18 cellular contexts compared by ENCODE assay signal in the genomic region with DNA sequence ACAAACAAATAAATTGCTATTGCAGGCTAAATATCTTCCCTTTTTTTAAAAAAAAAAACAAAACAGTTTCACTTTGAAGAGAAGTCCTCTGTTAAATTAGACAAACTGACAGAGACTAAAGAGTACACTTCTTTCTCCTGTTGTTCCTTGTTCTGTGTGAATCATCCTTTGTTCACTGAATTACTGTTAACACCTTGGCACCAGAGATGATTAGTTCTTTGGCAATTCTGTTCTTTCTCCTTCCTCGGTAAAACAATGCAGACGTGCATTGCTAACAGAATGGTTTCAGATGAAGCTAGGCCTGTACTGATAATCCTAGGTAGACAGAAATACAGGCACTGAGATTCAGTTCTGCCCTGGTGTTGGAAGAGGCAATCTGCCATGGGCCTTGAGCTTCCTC.
A peak's percentile ranks its signal among the peaks of the same experiment; 100 is the strongest.
DNase-seq lines count a peak whose midpoint lies in the region; ATAC-seq, FAIRE-seq and TF ChIP-seq lines count a peak whose summit lies in the region.
"Had no signal": no experiment of that assay in that cellular context is flagged by ENCODE, and none has a peak within 500 bp of the region (broad histone marks: within the 10 kb centered on the region; RNA-seq: fewer than 3 reads in every experiment).

No MANE protein-coding gene starts in this region.

- no peak overlapping the region for H2BK120ac ChIP-seq in H1 (replicated peaks; ENCODE audit: low read depth, low read length)
- H2BK120ac ChIP-seq in mesenchymal stem cell (ENCODE audit: low read depth, low read length): no peak overlapping the region

- no peak for TF ChIP-seq EP300 in H1 (IDR thresholded peaks at IDR 0.05; ENCODE audit: borderline replicate concordance in 1 of 2, low read depth in 2 of 2, low read length in 2 of 2)

- no peaks in the 10 kb centered on the region for H4K20me1 ChIP-seq in H1 (replicated peaks in 1 of 2; ENCODE audit: control insufficient read depth in 1 of 2, insufficient read depth in 2 of 2, low read length in 2 of 2)

- peaks cover 1% of the 10 kb centered on the region; the same call in 1 of the 2 replicates for H3K23me2 ChIP-seq in H1 (ENCODE audit: low read depth, low read length)

- no peaks in the 10 kb centered on the region for H3K4me1 ChIP-seq in H1 (replicated peaks in 1 of 4; ENCODE audit: control insufficient read depth in 3 of 4, insufficient read depth in 4 of 4, low read length in 3 of 4)
- H3K4me1 ChIP-seq in mesenchymal stem cell (ENCODE audit: control insufficient read depth, insufficient read depth, low read depth, low read length): no peaks in the 10 kb centered on the region
- H3K4me1 ChIP-seq: colonic mucosa had no signal

- no peak for FAIRE-seq in H1 (lab: Jason Lieb, UNC)

- H3K27ac ChIP-seq in H1 (ENCODE audit: low read depth, low read length) (no peak overlapping the region), mesenchymal stem cell (ENCODE audit: low read length, poor library complexity, severe bottlenecking) (no peak overlapping the region)
- H3K27ac ChIP-seq: colonic mucosa had no signal

- H3K14ac ChIP-seq in H1 (ENCODE audit: insufficient read length) (no peak overlapping the region), mesenchymal stem cell (ENCODE audit: low read length in 2 of 2) (no peak overlapping the region)

- H4K8ac ChIP-seq in H1 (ENCODE audit: extremely low read depth, insufficient read depth, low read length) (no peak overlapping the region), mesenchymal stem cell (ENCODE audit: low read length) (peak overlapping the region; percentile 63)

- H4K91ac ChIP-seq in H1 (replicated peaks; ENCODE audit: insufficient read length, low read length) (no peak overlapping the region), mesenchymal stem cell (ENCODE audit: low read length) (no peak overlapping the region)

- POLR2A ChIA-PET in H1 (lab: Charles Lee; ENCODE audit: partially characterized antibody): no interaction called here

- no peak overlapping the region for H4K5ac ChIP-seq in H1 (ENCODE audit: insufficient read length, low read depth, low read length)

- H2BK20ac ChIP-seq in H1 (ENCODE audit: low read length): no peak overlapping the region

- 93% methylated on average over 2 of the region's 2 CpGs; no CpG with 5 or more reads in 1 of the 2 experiments for WGBS in H1 (ENCODE audit: extremely low coverage in 1 of 2, insufficient coverage in 1 of 2, insufficient read length in 1 of 2, insufficient replicate concordance in 2 of 2, low coverage in 1 of 2, low lambda C conversion rate in 2 of 2, missing lambda C conversion rate in 1 of 2), 2 experiments
- 98% methylated on average over 2 of the region's 2 CpGs for WGBS in mesenchymal stem cell

- no peak overlapping the region for H3K56ac ChIP-seq in H1 (replicated peaks; ENCODE audit: insufficient read length, low read depth, low read length)

- TF ChIP-seq POLR2A in H1 (IDR thresholded peaks at IDR 0.05; ENCODE audit: control extremely low read depth in 1 of 2, low read depth in 2 of 2, low read length in 2 of 2): no peak

- H2BK12ac ChIP-seq in H1 (ENCODE audit: low read depth, low read length): no peak overlapping the region
- H2BK12ac ChIP-seq in mesenchymal stem cell (ENCODE audit: low read length in 2 of 2): no peak overlapping the region

- peaks cover 0 to 2% of the 10 kb centered on the region in 2 experiments; a peak in 1 of 4 replicates for H3K9me3 ChIP-seq in H1 (ENCODE audit: insufficient read depth in 2 of 2, low read depth in 1 of 2, low read length in 1 of 2)
- H3K9me3 ChIP-seq in mesenchymal stem cell (ENCODE audit: control insufficient read depth, low read length): no peaks in the 10 kb centered on the region
- H3K9me3 ChIP-seq: colonic mucosa had no signal

- no peak for TF ChIP-seq RAD21 in H1 (IDR thresholded peaks at IDR 0.05 in 1 of 2, conservative IDR thresholded peaks at IDR 0.05 in 1 of 2; ENCODE audit: low read depth in 2 of 2, low read length in 2 of 2)

- no peak overlapping the region for H3K18ac ChIP-seq in H1 (ENCODE audit: extremely low read depth, low read length)
- no peak overlapping the region for H3K18ac ChIP-seq in mesenchymal stem cell (ENCODE audit: low read depth in 1 of 2, low read length in 2 of 2)

- no peak for ATAC-seq in HG02571 (IDR thresholded peaks at IDR 0.05; ENCODE audit: unreplicated experiment)
- ATAC-seq: activated T-cell treated with anti-CD3 and anti-CD28 coated beads, Interleukin-2, amount 50 U/mL, for 72 hours; HCT116 had no signal

- H2BK15ac ChIP-seq in H1 (ENCODE audit: low read length): no peak overlapping the region
- no peak overlapping the region for H2BK15ac ChIP-seq in mesenchymal stem cell (ENCODE audit: low read depth, poor library complexity, severe bottlenecking)

- H3K23ac ChIP-seq in H1 (ENCODE audit: insufficient read length) (no peak overlapping the region), mesenchymal stem cell (ENCODE audit: low read length in 2 of 2) (no peak overlapping the region)

- H2BK5ac ChIP-seq in H1 (ENCODE audit: low read depth, low read length) (no peak overlapping the region), mesenchymal stem cell (ENCODE audit: low read depth, low read length, poor library complexity, severe bottlenecking) (no peak overlapping the region)

- no peak overlapping the region for H3K4ac ChIP-seq in H1 (replicated peaks; ENCODE audit: insufficient read length, low read depth, low read length)
- no peak overlapping the region for H3K4ac ChIP-seq in mesenchymal stem cell (ENCODE audit: low read depth in 1 of 2, low read length in 2 of 2)

- H2AFZ ChIP-seq in H1 (ENCODE audit: low read length) (peak overlapping the region; percentile 77; the same call in 1 of the 2 replicates), mesenchymal stem cell (ENCODE audit: low read depth, low read length) (peak overlapping the region; percentile 36)

- DNase-seq in NOMO-1 treated with DMSO at 0.1 percent for 48 hours (lab: John Stamatoyannopoulos, UW; ENCODE audit: unreplicated experiment) (peak; percentile 6), NOMO-1 treated with dmso at 0.1 percent for 144 hours (lab: John Stamatoyannopoulos, UW; ENCODE audit: unreplicated experiment) (no peak), H1 (ENCODE audit: low read depth in 1 of 2, low spot score in 2 of 2) (no peak), mesenchymal stem cell (no peak), GOT3 (lab: John Stamatoyannopoulos, UW) (no peak), hepatic stellate cell (ENCODE audit: low spot score) (no peak), AML-193 (lab: John Stamatoyannopoulos, UW) (no peak)
- DNase-seq: 8988T; activated CD4-positive, alpha-beta T cell treated with anti-CD3 and anti-CD28 coated beads, Interleukin-2, amount 50 U/mL, for 4 hours; activated T-cell treated with anti-CD3 and anti-CD28 coated beads, Interleukin-2, amount 50 U/mL, for 72 hours; CD4-positive, alpha-beta memory T cell; colonic mucosa; DND-41; NCI-H1694 treated with DMSO at 0.1 percent for 48 hours; NCI-H510A treated with DMSO at 0.1 percent for 48 hours; stimulated activated CD4-positive, alpha-beta T cell treated with anti-CD3 and anti-CD28 coated beads, Interleukin-12 subunit alpha, Interleukin-12 subunit beta, amount 100 ng/mL, for 4 hours had no signal

- H3K79me1 ChIP-seq in H1 (ENCODE audit: low read depth, low read length) (no peaks in the 10 kb centered on the region), mesenchymal stem cell (replicated peaks; ENCODE audit: low read length, poor library complexity, severe bottlenecking) (no peaks in the 10 kb centered on the region)

- no peak for TF ChIP-seq CTCF in H1 (IDR thresholded peaks at IDR 0.05; ENCODE audit: control extremely low read depth in 1 of 3, insufficient read depth in 1 of 3, low read depth in 1 of 3, low read length in 3 of 3)

- no peaks in the 10 kb centered on the region for H3K79me2 ChIP-seq in H1 (ENCODE audit: control insufficient read depth in 1 of 2, insufficient read depth in 2 of 2, low read length in 2 of 2)

- CTCF ChIA-PET in H1 (lab: Charles Lee; ENCODE audit: partially characterized antibody): interaction anchor here (0.5 to 0.6 kb wide), 3 partner anchors 385 to 1769 kb away, joined by 3 to 4 read pairs (median 3); no protein-coding TSS in a partner anchor

- H2AK5ac ChIP-seq in H1 (ENCODE audit: low read depth, low read length): no peak overlapping the region
- H2AK5ac ChIP-seq in mesenchymal stem cell (ENCODE audit: low read length, severe bottlenecking): no peak overlapping the region

- no peak overlapping the region for H3K4me2 ChIP-seq in H1 (ENCODE audit: insufficient read depth in 1 of 2, low read depth in 2 of 2, low read length in 2 of 2)
- H3K4me2 ChIP-seq in mesenchymal stem cell (ENCODE audit: low read length, poor library complexity, severe bottlenecking): no peak overlapping the region

- no peak overlapping the region for H3K4me3 ChIP-seq in H1 (ENCODE audit: extremely low read depth in 1 of 4, insufficient read depth in 2 of 4, low read depth in 3 of 4, low read length in 4 of 4)
- H3K4me3 ChIP-seq in mesenchymal stem cell (ENCODE audit: insufficient read depth in 1 of 2, low read depth in 1 of 2, low read length in 2 of 2): peak overlapping the region in 1 of 2 experiments; percentile 63
- H3K4me3 ChIP-seq: colonic mucosa had no signal

- H3K36me3 ChIP-seq in H1 (ENCODE audit: control insufficient read depth in 2 of 4, insufficient read depth in 4 of 4, low read length in 3 of 4) (no peaks in the 10 kb centered on the region), mesenchymal stem cell (ENCODE audit: control insufficient read depth in 1 of 2, insufficient read depth in 2 of 2, low read depth in 1 of 2, low read length in 2 of 2) (no peaks in the 10 kb centered on the region)
- H3K36me3 ChIP-seq: colonic mucosa had no signal

- H3K9ac ChIP-seq in H1 (replicated peaks in 1 of 4; ENCODE audit: extremely low read depth in 1 of 4, low read depth in 3 of 4, low read length in 3 of 4) (no peak overlapping the region), mesenchymal stem cell (ENCODE audit: low read length) (peak overlapping the region; percentile 70)

- H3K27me3 ChIP-seq in H1 (replicated peaks in 1 of 4; ENCODE audit: control insufficient read depth in 3 of 4, extremely low read depth in 1 of 4, insufficient read depth in 3 of 4, low read length in 3 of 4) (no peaks in the 10 kb centered on the region), mesenchymal stem cell (ENCODE audit: control insufficient read depth in 1 of 2, insufficient read depth in 1 of 2, low read length in 2 of 2) (no peaks in the 10 kb centered on the region)
- H3K27me3 ChIP-seq: colonic mucosa had no signal

TF ChIP-seq in H1, 55 proteins besides CTCF, POLR2A, EP300 and RAD21 (continues in another document):
- TF ChIP-seq ZNF274 (IDR thresholded peaks at IDR 0.05; ENCODE audit: borderline replicate concordance, extremely low read depth, low read length) (no peak), FOSL1 (IDR thresholded peaks at IDR 0.05; ENCODE audit: insufficient read depth, low read depth, low read length) (no peak), SRF (IDR thresholded peaks at IDR 0.05; ENCODE audit: low read depth, low read length) (no peak), HDAC6 (IDR thresholded peaks at IDR 0.05; ENCODE audit: low read depth, low read length) (no peak)
- TF ChIP-seq, protein P1, sequence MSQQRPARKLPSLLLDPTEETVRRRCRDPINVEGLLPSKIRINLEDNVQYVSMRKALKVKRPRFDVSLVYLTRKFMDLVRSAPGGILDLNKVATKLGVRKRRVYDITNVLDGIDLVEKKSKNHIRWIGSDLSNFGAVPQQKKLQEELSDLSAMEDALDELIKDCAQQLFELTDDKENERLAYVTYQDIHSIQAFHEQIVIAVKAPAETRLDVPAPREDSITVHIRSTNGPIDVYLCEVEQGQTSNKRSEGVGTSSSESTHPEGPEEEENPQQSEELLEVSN (IDR thresholded peaks at IDR 0.05): no peak
